9 cellular contexts compared by ENCODE assay signal in genomic region chr2:63488118-63488713, GRCh38.
DNase-seq lines count a peak whose midpoint lies in the region; ATAC-seq and TF ChIP-seq lines count a peak whose summit lies in the region.
"Had no signal": no experiment of that assay in that cellular context is flagged by ENCODE, and none has a peak within 500 bp of the region (broad histone marks: within the 10 kb centered on the region; RNA-seq: fewer than 3 reads in every experiment).

No MANE protein-coding gene starts in this region.

- TF ChIP-seq CTCF in C4-2B (conservative IDR thresholded peaks at IDR 0.05) (peak; percentile 77), GM12875 (IDR thresholded peaks at IDR 0.05; ENCODE audit: borderline replicate concordance, insufficient read depth, low read depth, low read length) (peak; percentile 58; the same call in 1 of the 2 replicates), fibroblast of villous mesenchyme (IDR thresholded peaks at IDR 0.05; ENCODE audit: insufficient read depth, low read depth, low read length) (peak; percentile 80)

- H3K4me3 ChIP-seq in GM12875 (ENCODE audit: low read depth, low read length) (no peak overlapping the region), fibroblast of villous mesenchyme (ENCODE audit: low read depth, low read length) (no peak overlapping the region)
- H3K4me3 ChIP-seq: mucosa of descending colon had no signal

- no peak for ATAC-seq in GM19328 (IDR thresholded peaks at IDR 0.05; ENCODE audit: unreplicated experiment)
- ATAC-seq: mucosa of descending colon had no signal

- no peak overlapping the region for H3K27ac ChIP-seq in C4-2B

- DNase-seq in RKO (ENCODE audit: low spot score) (peak; percentile 55), fibroblast of villous mesenchyme (ENCODE audit: low read depth) (peak; percentile 38), smooth muscle cell of the brain vasculature (ENCODE audit: low read depth, low spot score) (peak; percentile 3), activated gamma-delta T cell (lab: John Stamatoyannopoulos, UW) (no peak), NCI-H1930 (lab: John Stamatoyannopoulos, UW) (no peak)

Comparison
In these comparisons a context has a peak if more than half of its experiments do, and no peak if none do; other contexts are left out.
1. DNase-seq: peak in RKO (single experiment), fibroblast of villous mesenchyme (single experiment) and smooth muscle cell of the brain vasculature (single experiment); none in activated gamma-delta T cell (single experiment) and NCI-H1930 (0 of 2).
2. Peak in every context shown above with its lines, with median percentiles within 50 percentile points of each other: CTCF ChIP-seq.